ENCODE assay signal across 1 cellular context in genomic region chr6:11208267-11208666, GRCh38.
TF ChIP-seq lines count a peak whose summit lies in the region.

No MANE protein-coding gene starts in this region.

TF ChIP-seq in GM23338, 12 proteins besides CTCF, POLR2A, EP300 and RAD21 (continued from another document):
- TF ChIP-seq POLR2AphosphoS5 (IDR thresholded peaks at IDR 0.05; ENCODE audit: low read depth) (no peak), CREB1 (CRISPR knock-in tag; IDR thresholded peaks at IDR 0.05; ENCODE audit: low read depth) (no peak), EZH2 (IDR thresholded peaks at IDR 0.05; ENCODE audit: low read depth, unreplicated experiment) (no peak), ZNF462 (CRISPR knock-in tag; IDR thresholded peaks at IDR 0.05) (no peak), JUNB (IDR thresholded peaks at IDR 0.05; ENCODE audit: unreplicated experiment) (no peak), ZNF331 (CRISPR knock-in tag; IDR thresholded peaks at IDR 0.05; ENCODE audit: low read depth) (no peak)
